Comparison of ENCODE assay signal across 17 cellular contexts in the genomic region with DNA sequence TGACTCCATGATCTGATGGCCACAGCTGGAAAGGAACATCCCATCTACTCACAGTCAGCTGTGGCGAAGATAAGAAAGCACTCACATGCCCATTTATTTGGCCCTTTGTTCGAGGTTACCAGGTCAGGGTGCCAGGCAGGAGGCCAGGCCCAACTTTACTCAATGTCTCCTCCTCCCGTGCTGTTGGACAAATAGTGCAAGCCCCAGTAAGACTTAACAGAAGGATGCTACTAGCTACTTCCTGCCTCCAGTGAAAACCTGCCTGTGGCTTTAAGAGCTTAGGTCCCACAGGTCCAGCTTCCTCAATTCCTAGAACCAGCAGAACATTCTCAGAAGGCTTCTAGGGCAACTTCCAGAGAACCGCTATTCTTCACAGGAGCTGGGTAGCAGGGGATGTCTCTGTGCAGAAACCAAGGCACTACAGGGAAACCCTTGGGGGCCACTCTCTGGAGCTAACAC. TPM values are rescaled to one million over a fixed set of nuclear protein-coding genes. Genes with fewer than 3 reads are reported as not detected.
DNase-seq lines count a peak whose midpoint lies in the region; ATAC-seq, FAIRE-seq and TF ChIP-seq lines count a peak whose summit lies in the region.
"Had no signal": no experiment of that assay in that cellular context is flagged by ENCODE, and none has a peak within 500 bp of the region (broad histone marks: within the 10 kb centered on the region; RNA-seq: fewer than 3 reads in every experiment).

No MANE protein-coding gene starts in this region.

- H3K4me3 ChIP-seq in DND-41 (ENCODE audit: low read depth in 1 of 2, low read length in 2 of 2) (peak overlapping the region; percentile 15 to 63; a peak in 3 of 4 replicates), K562 (peak overlapping the region; percentile 14), coronary artery (no peak overlapping the region)
- H3K4me3 ChIP-seq: colonic mucosa, SK-N-MC, testis had no signal

- H4K20me1 ChIP-seq in DND-41 (ENCODE audit: insufficient read depth, low read length) (no peaks in the 10 kb centered on the region), K562 (replicated peaks; ENCODE audit: control insufficient read depth, insufficient read depth, low read length) (no peaks in the 10 kb centered on the region)

- H3K9me1 ChIP-seq in K562 (ENCODE audit: control insufficient read depth, insufficient read depth, low read length) = no peaks in the 10 kb centered on the region

- H3K4me1 ChIP-seq in DND-41 (ENCODE audit: insufficient read depth, low read length) = peaks cover 34% of the 10 kb centered on the region
- H3K4me1 ChIP-seq in K562 (replicated peaks in 1 of 2; ENCODE audit: control insufficient read depth in 2 of 2, insufficient read depth in 2 of 2, low read length in 2 of 2) = peaks cover 12 to 15% of the 10 kb centered on the region in 2 experiments; a peak in 4 of 5 replicates
- H3K4me1 ChIP-seq: colonic mucosa, testis had no signal

- H3K79me2 ChIP-seq in DND-41 (ENCODE audit: insufficient read depth, low read length) (peaks cover 2% of the 10 kb centered on the region), K562 (ENCODE audit: control insufficient read depth, insufficient read depth, low read length) (no peaks in the 10 kb centered on the region)

- in situ Hi-C loops in K562 (cut with MboI) = no loop called here

- peak overlapping the region in 1 of 2 donors; percentile 57 for H3K27ac Mint-ChIP-seq in T-cell
- H3K27ac Mint-ChIP-seq: memory B cell had no signal

- no peaks in the 10 kb centered on the region for H3K9me3 Mint-ChIP-seq in T-cell
- H3K9me3 Mint-ChIP-seq: memory B cell had no signal

- peak; percentile 93 for FAIRE-seq in K562 (lab: Jason Lieb, UNC)
- FAIRE-seq: astrocyte had no signal

- TF ChIP-seq POLR2A in K562 (conservative IDR thresholded peaks at IDR 0.05) = 0 out of 2 replicates have a peak, but pooled peaks have one; percentile 27

- H3K27ac ChIP-seq in DND-41 (ENCODE audit: low read length) = peak overlapping the region; percentile 97
- peak overlapping the region; percentile 45; the same call in 2 of the 3 replicates for H3K27ac ChIP-seq in K562 (ENCODE audit: extremely low read depth, low read depth, low read length)
- H3K27ac ChIP-seq in coronary artery = no peak overlapping the region
- H3K27ac ChIP-seq: colonic mucosa, SK-N-MC, testis had no signal

- H3K9ac ChIP-seq in DND-41 (ENCODE audit: low read depth, low read length) (peak overlapping the region; percentile 59), K562 (ENCODE audit: insufficient read depth in 1 of 2, low read depth in 2 of 2, low read length in 2 of 2) (peak overlapping the region; percentile 2 to 27; a peak in 1 of 4 replicates)

- intact Hi-C loops in K562 (cut with micrococcal nuclease) = loop anchor here (1.0 to 5.0 kb wide), 2 partner anchors 8 to 37 kb away; no protein-coding TSS in a partner anchor

- DNase-seq in AML-193 (lab: John Stamatoyannopoulos, UW) (peak; percentile 66), DND-41 (peak; percentile 90), T-cell (no peak), K562 (ENCODE audit: extremely low read depth in 1 of 4, low spot score in 3 of 4) (peak in 2 of 4 experiments; percentile 81 to 95), coronary artery (ENCODE audit: low spot score) (no peak), NCI-H2081 treated with DMSO at 0.1 percent for 48 hours (lab: John Stamatoyannopoulos, UW) (no peak)
- DNase-seq: colonic mucosa, DMS 273 treated with DMSO at 0.1 percent for 48 hours, NCI-H1436, NCI-H446, retina, testis had no signal

- H3K4me3 Mint-ChIP-seq in T-cell = peak overlapping the region in 1 of 3 donors; percentile 46
- H3K4me3 Mint-ChIP-seq: memory B cell had no signal

- H3K27me3 ChIP-seq in DND-41 (ENCODE audit: insufficient read depth, low read length, poor library complexity) (no peaks in the 10 kb centered on the region), K562 (ENCODE audit: control insufficient read depth in 2 of 2, insufficient read depth in 2 of 2, low read length in 2 of 2) (no peaks in the 10 kb centered on the region)
- H3K27me3 ChIP-seq: colonic mucosa, testis had no signal

- peak; percentile 6 to 36; a peak in 2 of 4 replicates for TF ChIP-seq RAD21 in K562 (CRISPR knock-in tag; conservative IDR thresholded peaks at IDR 0.05 in 1 of 2, IDR thresholded peaks at IDR 0.05 in 1 of 2)

- no TSS peak for BruUV-seq in K562 (replicated peaks; lab: Mats Ljungman, UMichigan)

- POLR2A ChIA-PET in T-cell (lab: Charles Lee) (interaction anchor here in 1 of 2 donors (0.7 to 0.9 kb wide), 2 partner anchors 10 to 16 kb away, joined by 4 to 10 read pairs; no protein-coding TSS in a partner anchor), K562 (lab: Yijun Ruan, JAX) (interaction anchor here (0.7 to 1.1 kb wide), 4 partner anchors 13 to 216 kb away, joined by 3 to 5 read pairs (median 4); partner anchors contain the start of gene CRY2)

- no peaks in the 10 kb centered on the region for H3K36me3 Mint-ChIP-seq in T-cell
- H3K36me3 Mint-ChIP-seq: memory B cell had no signal

- TF ChIP-seq EP300 in K562 (IDR thresholded peaks at IDR 0.05; ENCODE audit: low read length) = peak; percentile 83

- peak; percentile 30 for TF ChIP-seq CTCF in DND-41 (IDR thresholded peaks at IDR 0.05; ENCODE audit: borderline replicate concordance, extremely low read depth, low read length, poor library complexity, severe bottlenecking)
- no peak for TF ChIP-seq CTCF in K562 (IDR thresholded peaks at IDR 0.05 in 2 of 3, conservative IDR thresholded peaks at IDR 0.05 in 1 of 3; ENCODE audit: insufficient read depth in 2 of 3, low read depth in 1 of 3, low read length in 3 of 3)
- no peak for TF ChIP-seq CTCF in coronary artery (IDR thresholded peaks at IDR 0.05)

- no peaks in the 10 kb centered on the region for H3K27me3 Mint-ChIP-seq in T-cell

- H3K36me3 ChIP-seq in DND-41 (ENCODE audit: insufficient read depth, low read length) (no peaks in the 10 kb centered on the region), K562 (ENCODE audit: control insufficient read depth, insufficient read depth, low read length) (no peaks in the 10 kb centered on the region)
- H3K36me3 ChIP-seq: colonic mucosa had no signal

- WGBS in K562 (ENCODE audit: insufficient coverage, low coverage, missing lambda C conversion rate) = 8% methylated on average over 4 of the region's 4 CpGs

- H3K9me3 ChIP-seq in DND-41 (ENCODE audit: insufficient read depth, low read length, severe bottlenecking) (no peaks in the 10 kb centered on the region), K562 (replicated peaks; ENCODE audit: control insufficient read depth, insufficient read depth, low read depth, low read length) (no peaks in the 10 kb centered on the region)
- H3K9me3 ChIP-seq: colonic mucosa, testis had no signal

- peaks cover 11 to 14% (median 12%) of the 10 kb centered on the region in 3 donors for H3K4me1 Mint-ChIP-seq in T-cell

- peak; percentile 95 for ATAC-seq in DND-41 (ENCODE audit: insufficient read depth, low read depth)
- ATAC-seq in T-cell (replicated peaks in 1 of 4) = peak; percentile 44 to 65 (median 47)
- peak; percentile 95 for ATAC-seq in K562
- ATAC-seq in GM18858 (IDR thresholded peaks at IDR 0.05; ENCODE audit: unreplicated experiment) = no peak
- no peak for ATAC-seq in GM21367 (IDR thresholded peaks at IDR 0.05; ENCODE audit: unreplicated experiment)

- CTCF ChIA-PET in T-cell (lab: Charles Lee) = interaction anchor here (1.1 to 1.8 kb wide), 2 partner anchors 9 kb away, joined by 5 to 6 read pairs; no protein-coding TSS in a partner anchor
- CTCF ChIA-PET in K562 (lab: Yijun Ruan, JAX; ENCODE audit: low intra/inter-chr PET ratio) = no interaction called here

- H2AFZ ChIP-seq in DND-41 (ENCODE audit: low read depth, low read length) = peak overlapping the region; percentile 95
- H2AFZ ChIP-seq in K562 (ENCODE audit: low read depth, low read length) = peak overlapping the region; percentile 69

- H3K4me2 ChIP-seq in DND-41 (ENCODE audit: insufficient read depth, low read length) (peak overlapping the region; percentile 78), K562 (ENCODE audit: insufficient read depth, low read length) (peak overlapping the region; percentile 70)

RNA-seq across cellular contexts. Expression of gene CRY2, which starts 12.9 kb away (rescaled TPM):
- total RNA-seq in T-cell = 100 to 1,000 TPM in 2 of 5 donors, 10 to 100 TPM in 3; 54.0 to 198 (median 63.5) TPM
- 74.3 and 112 TPM in 2 replicates for total RNA-seq in K562 (2011; cell fraction: chromatin; rRNA removed; ENCODE audit: low replicate concordance)
- total RNA-seq in K562 (2011; cell fraction: nucleolus; rRNA removed) = 59.2 and 64.6 TPM in 2 replicates
- total RNA-seq in K562 (2011; cell fraction: nucleoplasm; rRNA removed) = 69.7 and 90.4 TPM in 2 replicates
- 15.1 and 18.3 TPM in 2 replicates for total RNA-seq in K562 (2014; rRNA removed)
- total RNA-seq in K562 (2014; rRNA removed; fragmentation: Illumina TruSeq; extraction: Trizol) = 8.5 and 10.4 TPM in 2 replicates
- total RNA-seq in K562 (2015; rRNA removed; fragmentation: Illumina TruSeq; extraction: Trizol) = 10.9 and 13.3 TPM in 2 replicates
- 23.9 and 24.0 TPM in 2 replicates for total RNA-seq in K562 (2021)
- polyA plus RNA-seq in K562 (2011; rRNA removed) = 15.8 and 21.7 TPM in 2 replicates
- polyA plus RNA-seq in K562 (2011; cell fraction: cytosol; rRNA removed) = 16.3 and 16.9 TPM in 2 replicates
- polyA plus RNA-seq in K562 (2011; cell fraction: nucleus; rRNA removed) = 59.5 and 77.3 TPM in 2 replicates
- polyA plus RNA-seq in K562 (2012) = 10.6 and 11.5 TPM in 2 replicates
- 14.5 and 14.8 TPM in 2 replicates for polyA plus RNA-seq in K562 (2014; fragmentation: Illumina TruSeq; extraction: Trizol)
- polyA plus RNA-seq in K562 (2014; fragmentation: Nextera tagmentation; extraction: Ambion mirVana) = 1 to 10 TPM; 2.3 to 3.3 TPM
- 13.5 and 17.1 TPM in 2 replicates for polyA plus RNA-seq in K562 (2014; rRNA removed)
- polyA minus RNA-seq in K562 (2011; rRNA and poly(A)+ RNA removed) = 27.1 and 32.0 TPM in 2 replicates
- polyA minus RNA-seq in K562 (2011; cell fraction: cytosol; rRNA and poly(A)+ RNA removed) = 17.7 and 18.3 TPM in 2 replicates
- polyA minus RNA-seq in K562 (2011; cell fraction: nucleus; rRNA and poly(A)+ RNA removed) = 28.8 and 31.0 TPM in 2 replicates

RNA-seq across cellular contexts. Expression of gene SLC35C1, which starts 29.4 kb away (rescaled TPM):
- 10 to 100 TPM in 4 of 5 donors, 1 to 10 TPM in 1; 8.3 to 27.0 (median 23.9) TPM for total RNA-seq in T-cell
- 4.6 and 15.0 TPM in 2 replicates for total RNA-seq in K562 (2011; cell fraction: chromatin; rRNA removed; ENCODE audit: low replicate concordance)
- 15.7 and 22.2 TPM in 2 replicates for total RNA-seq in K562 (2011; cell fraction: nucleolus; rRNA removed)
- total RNA-seq in K562 (2011; cell fraction: nucleoplasm; rRNA removed) = 13.6 and 16.2 TPM in 2 replicates
- total RNA-seq in K562 (2014; rRNA removed) = 3.6 and 5.4 TPM in 2 replicates
- total RNA-seq in K562 (2014; rRNA removed; fragmentation: Illumina TruSeq; extraction: Trizol) = 0.96 and 1.5 TPM in 2 replicates
- total RNA-seq in K562 (2015; rRNA removed; fragmentation: Illumina TruSeq; extraction: Trizol) = 2.4 and 3.0 TPM in 2 replicates
- total RNA-seq in K562 (2021) = 13.1 and 14.9 TPM in 2 replicates
- polyA plus RNA-seq in K562 (2011; rRNA removed) = 1.3 and 2.6 TPM in 2 replicates
- polyA plus RNA-seq in K562 (2011; cell fraction: cytosol; rRNA removed) = 2.8 and 7.0 TPM in 2 replicates
- polyA plus RNA-seq in K562 (2011; cell fraction: nucleus; rRNA removed) = 2.6 and 5.4 TPM in 2 replicates
- polyA plus RNA-seq in K562 (2012) = 9.2 and 10.4 TPM in 2 replicates
- 7.4 and 9.7 TPM in 2 replicates for polyA plus RNA-seq in K562 (2014; fragmentation: Illumina TruSeq; extraction: Trizol)
- under 1 TPM; 0.65 to 0.98 TPM for polyA plus RNA-seq in K562 (2014; fragmentation: Nextera tagmentation; extraction: Ambion mirVana)
- polyA plus RNA-seq in K562 (2014; rRNA removed) = 4.2 and 4.4 TPM in 2 replicates
- polyA minus RNA-seq in K562 (2011; rRNA and poly(A)+ RNA removed) = 2.1 and 2.5 TPM in 2 replicates
- 13.7 and 13.8 TPM in 2 replicates for polyA minus RNA-seq in K562 (2011; cell fraction: cytosol; rRNA and poly(A)+ RNA removed)
- 4.8 and 4.9 TPM in 2 replicates for polyA minus RNA-seq in K562 (2011; cell fraction: nucleus; rRNA and poly(A)+ RNA removed)

RNA-seq across cellular contexts. Expression of gene MAPK8IP1, which starts 51.1 kb away (rescaled TPM):
- total RNA-seq in T-cell (1 to 10 TPM in 4 of 5 donors, under 1 TPM in 1; 0.90 to 9.9 (median 1.8) TPM), K562 (2014; rRNA removed) (5.4 and 8.0 TPM in 2 replicates), K562 (2014; rRNA removed; fragmentation: Illumina TruSeq; extraction: Trizol) (0.89 and 1.5 TPM in 2 replicates), K562 (2015; rRNA removed; fragmentation: Illumina TruSeq; extraction: Trizol) (2.1 and 2.3 TPM in 2 replicates), K562 (2021) (6.6 and 6.9 TPM in 2 replicates)
- 1.4 and 6.4 TPM in 2 replicates for total RNA-seq in K562 (2011; cell fraction: chromatin; rRNA removed; ENCODE audit: low replicate concordance)
- 4.3 and 4.5 TPM in 2 replicates for total RNA-seq in K562 (2011; cell fraction: nucleolus; rRNA removed)
- 2.4 and 2.6 TPM in 2 replicates for total RNA-seq in K562 (2011; cell fraction: nucleoplasm; rRNA removed)
- polyA plus RNA-seq in K562 (2011; rRNA removed) (2.5 and 3.9 TPM in 2 replicates), K562 (2014; fragmentation: Illumina TruSeq; extraction: Trizol) (2.9 and 4.0 TPM in 2 replicates), K562 (2014; fragmentation: Nextera tagmentation; extraction: Ambion mirVana) (under 1 TPM; 0.13 to 0.14 TPM), K562 (2014; rRNA removed) (4.3 and 4.9 TPM in 2 replicates)
- 4.4 and 9.8 TPM in 2 replicates for polyA plus RNA-seq in K562 (2011; cell fraction: cytosol; rRNA removed)
- 7.2 and 11.0 TPM in 2 replicates for polyA plus RNA-seq in K562 (2011; cell fraction: nucleus; rRNA removed)
- 3.3 and 3.7 TPM in 2 replicates for polyA plus RNA-seq in K562 (2012)
- polyA minus RNA-seq in K562 (2011; rRNA and poly(A)+ RNA removed) = 1.6 and 1.7 TPM in 2 replicates
- polyA minus RNA-seq in K562 (2011; cell fraction: cytosol; rRNA and poly(A)+ RNA removed) = 4.6 and 9.6 TPM in 2 replicates
- 1.5 and 1.7 TPM in 2 replicates for polyA minus RNA-seq in K562 (2011; cell fraction: nucleus; rRNA and poly(A)+ RNA removed)

Comparison
In these comparisons a context has a peak if more than half of its experiments do, and no peak if none do; other contexts are left out.
1. DNase-seq: peak in AML-193 (2 of 2) and DND-41 (single experiment); none in T-cell (0 of 34), coronary artery (single experiment) and NCI-H2081 treated with DMSO at 0.1 percent for 48 hours (single experiment).
2. ATAC-seq: peak in DND-41 (single experiment), T-cell (4 of 4) and K562 (single experiment); none in GM18858 (single experiment) and GM21367 (single experiment).
3. H3K27ac ChIP-seq: peak in DND-41 (single experiment) and K562 (single experiment); none in coronary artery (0 of 2).